ENCODE assay signal across 8 cellular contexts in genomic region chr4:168451744-168452394, GRCh38. TPM values are rescaled to one million over a fixed set of nuclear protein-coding genes. Genes with fewer than 3 reads are reported as not detected.
DNase-seq lines count a peak whose midpoint lies in the region; ATAC-seq and TF ChIP-seq lines count a peak whose summit lies in the region.

No MANE protein-coding gene starts in this region.

- TF ChIP-seq CTCF in astrocyte of the spinal cord (IDR thresholded peaks at IDR 0.05; ENCODE audit: low read depth, low read length): no peak

- peak; percentile 93 for ATAC-seq in stimulated activated naive CD8-positive, alpha-beta T cell treated with anti-CD3 and anti-CD28 coated beads, Interleukin-15, Interleukin-2, amounts not matched to agents 100 U/mL and 50 U/mL, for 24 hours

- CTCF ChIA-PET in activated naive CD4-positive, alpha-beta T cell treated with anti-CD3 and anti-CD28 coated beads, Interleukin-2, amount 10 ng/mL, durations not matched to agents 7 days and 5 days (lab: Charles Lee): no interaction called here

- no peak overlapping the region for H3K4me3 ChIP-seq in astrocyte of the spinal cord (ENCODE audit: low read depth, low read length)

- H3K36me3 Mint-ChIP-seq in activated naive CD4-positive, alpha-beta T cell treated with anti-CD3 and anti-CD28 coated beads, Interleukin-2, amount 10 ng/mL, durations not matched to agents 7 days and 5 days: peaks cover 55% of the 10 kb centered on the region
- peaks cover 47% of the 10 kb centered on the region for H3K36me3 Mint-ChIP-seq in activated T-helper 2 cell treated with anti-CD3 and anti-CD28 coated beads, Interferon-gamma antibody, Interleukin-2, Interleukin-4, amounts not matched to agents 10 μg/mL and 5 μg/mL and 100 μg/mL, durations not matched to agents 14 hours and 24 hours and 36 hours (ENCODE audit: low read depth)

- no peaks in the 10 kb centered on the region for H3K27me3 Mint-ChIP-seq in activated naive CD4-positive, alpha-beta T cell treated with anti-CD3 and anti-CD28 coated beads, Interleukin-2, amount 10 ng/mL, durations not matched to agents 7 days and 5 days
- H3K27me3 Mint-ChIP-seq in activated T-helper 2 cell treated with anti-CD3 and anti-CD28 coated beads, Interferon-gamma antibody, Interleukin-2, Interleukin-4, amounts not matched to agents 10 μg/mL and 5 μg/mL and 100 μg/mL, durations not matched to agents 14 hours and 24 hours and 36 hours (ENCODE audit: low read depth): no peaks in the 10 kb centered on the region

- in situ Hi-C loops in astrocyte of the spinal cord (cut with HindIII; ENCODE audit: low sequenced_read_pairs): no loop called here

- H3K4me3 Mint-ChIP-seq in activated naive CD4-positive, alpha-beta T cell treated with anti-CD3 and anti-CD28 coated beads, Interleukin-2, amount 10 ng/mL, durations not matched to agents 7 days and 5 days: no peak overlapping the region
- H3K4me3 Mint-ChIP-seq in activated T-helper 2 cell treated with anti-CD3 and anti-CD28 coated beads, Interferon-gamma antibody, Interleukin-2, Interleukin-4, amounts not matched to agents 10 μg/mL and 5 μg/mL and 100 μg/mL, durations not matched to agents 14 hours and 24 hours and 36 hours (ENCODE audit: low read depth): no peak overlapping the region

- peak overlapping the region; percentile 2 for H3K27ac Mint-ChIP-seq in activated naive CD4-positive, alpha-beta T cell treated with anti-CD3 and anti-CD28 coated beads, Interleukin-2, amount 10 ng/mL, durations not matched to agents 7 days and 5 days
- no peak overlapping the region for H3K27ac Mint-ChIP-seq in activated T-helper 2 cell treated with anti-CD3 and anti-CD28 coated beads, Interferon-gamma antibody, Interleukin-2, Interleukin-4, amounts not matched to agents 10 μg/mL and 5 μg/mL and 100 μg/mL, durations not matched to agents 14 hours and 24 hours and 36 hours

- peaks cover 2% of the 10 kb centered on the region for H3K9me3 Mint-ChIP-seq in activated naive CD4-positive, alpha-beta T cell treated with anti-CD3 and anti-CD28 coated beads, Interleukin-2, amount 10 ng/mL, durations not matched to agents 7 days and 5 days
- H3K9me3 Mint-ChIP-seq in activated T-helper 2 cell treated with anti-CD3 and anti-CD28 coated beads, Interferon-gamma antibody, Interleukin-2, Interleukin-4, amounts not matched to agents 10 μg/mL and 5 μg/mL and 100 μg/mL, durations not matched to agents 14 hours and 24 hours and 36 hours: peaks cover 6% of the 10 kb centered on the region

- intact Hi-C loops in activated T-helper 2 cell treated with anti-CD3 and anti-CD28 coated beads, Interferon-gamma antibody, Interleukin-2, Interleukin-4, amounts not matched to agents 10 μg/mL and 5 μg/mL and 100 μg/mL, durations not matched to agents 14 hours and 24 hours and 36 hours (cut with micrococcal nuclease): no loop called here

- DNase-seq in activated naive CD4-positive, alpha-beta T cell treated with anti-CD3 and anti-CD28 coated beads, Interleukin-2, amount 10 ng/mL, durations not matched to agents 7 days and 5 days: no peak
- no peak for DNase-seq in activated naive CD4-positive, alpha-beta T cell treated with anti-CD3 and anti-CD28 coated beads, Interleukin-2, amount 50 U/mL, for 16 hours
- DNase-seq in HPDE6-E6E7 (ENCODE audit: extremely low spot score) (peak; percentile 19), astrocyte of the spinal cord (ENCODE audit: low read depth, low spot score) (peak; percentile 70), NCI-H2196 treated with DMSO at 0.1 percent for 48 hours (lab: John Stamatoyannopoulos, UW; ENCODE audit: unreplicated experiment) (no peak), anterior cingulate cortex (lab: John Stamatoyannopoulos, UW) (no peak)
- no peak for DNase-seq in stimulated activated naive CD8-positive, alpha-beta T cell treated with anti-CD3 and anti-CD28 coated beads, Interleukin-15, Interleukin-2, amounts not matched to agents 100 U/mL and 50 U/mL, for 24 hours
- no peak for DNase-seq in activated T-helper 2 cell treated with anti-CD3 and anti-CD28 coated beads, Interferon-gamma antibody, Interleukin-2, Interleukin-4, amounts not matched to agents 10 μg/mL and 5 μg/mL and 100 μg/mL, durations not matched to agents 14 hours and 24 hours and 36 hours (ENCODE audit: low spot score)

- peaks cover 12% of the 10 kb centered on the region for H3K4me1 Mint-ChIP-seq in activated naive CD4-positive, alpha-beta T cell treated with anti-CD3 and anti-CD28 coated beads, Interleukin-2, amount 10 ng/mL, durations not matched to agents 7 days and 5 days
- H3K4me1 Mint-ChIP-seq in activated T-helper 2 cell treated with anti-CD3 and anti-CD28 coated beads, Interferon-gamma antibody, Interleukin-2, Interleukin-4, amounts not matched to agents 10 μg/mL and 5 μg/mL and 100 μg/mL, durations not matched to agents 14 hours and 24 hours and 36 hours (ENCODE audit: low read depth): peaks cover 19% of the 10 kb centered on the region

RNA-seq across cellular contexts. Expression of gene DDX60L, which starts 28.4 kb away (rescaled TPM):
- 2.6 and 2.7 TPM in 2 replicates for total RNA-seq in activated T-helper 2 cell treated with anti-CD3 and anti-CD28 coated beads, Interferon-gamma antibody, Interleukin-2, Interleukin-4, amounts not matched to agents 10 μg/mL and 5 μg/mL and 100 μg/mL, durations not matched to agents 14 hours and 24 hours and 36 hours

RNA-seq across cellular contexts. Expression of gene PALLD, which starts 45.0 kb away (rescaled TPM):
- 19.3 and 19.8 TPM in 2 replicates for total RNA-seq in activated T-helper 2 cell treated with anti-CD3 and anti-CD28 coated beads, Interferon-gamma antibody, Interleukin-2, Interleukin-4, amounts not matched to agents 10 μg/mL and 5 μg/mL and 100 μg/mL, durations not matched to agents 14 hours and 24 hours and 36 hours

Comparison
In these comparisons a context has a peak if more than half of its experiments do, and no peak if none do; other contexts are left out.
1. DNase-seq: peak in HPDE6-E6E7 (single experiment) and astrocyte of the spinal cord (single experiment); none in activated naive CD4-positive, alpha-beta T cell treated with anti-CD3 and anti-CD28 coated beads, Interleukin-2, amount 10 ng/mL, durations not matched to agents 7 days and 5 days (single experiment), activated naive CD4-positive, alpha-beta T cell treated with anti-CD3 and anti-CD28 coated beads, Interleukin-2, amount 50 U/mL, for 16 hours (single experiment), stimulated activated naive CD8-positive, alpha-beta T cell treated with anti-CD3 and anti-CD28 coated beads, Interleukin-15, Interleukin-2, amounts not matched to agents 100 U/mL and 50 U/mL, for 24 hours (single experiment), activated T-helper 2 cell treated with anti-CD3 and anti-CD28 coated beads, Interferon-gamma antibody, Interleukin-2, Interleukin-4, amounts not matched to agents 10 μg/mL and 5 μg/mL and 100 μg/mL, durations not matched to agents 14 hours and 24 hours and 36 hours (single experiment), NCI-H2196 treated with DMSO at 0.1 percent for 48 hours (single experiment) and anterior cingulate cortex (0 of 58).